ENCODE assay signal across 34 cellular contexts in the genomic region with DNA sequence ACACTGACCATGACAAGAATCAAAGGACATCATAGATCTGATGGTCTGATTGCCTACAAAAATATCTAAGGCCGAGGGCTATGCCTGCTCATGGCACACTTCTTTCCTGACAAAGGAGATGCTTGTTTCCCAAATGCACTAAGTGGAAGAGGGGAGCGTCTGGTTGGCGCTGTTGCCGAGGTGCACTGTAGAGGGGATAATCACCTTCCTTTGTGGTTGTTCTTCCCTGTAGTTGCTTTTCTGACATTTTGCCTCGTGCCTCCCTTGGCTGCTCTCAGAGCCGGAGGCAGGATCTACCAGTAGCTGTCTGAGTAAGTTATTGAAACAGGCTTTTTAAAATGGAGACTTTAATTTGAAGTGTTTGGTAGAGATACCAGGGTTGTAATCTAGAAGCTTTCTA.
"Had no signal": no experiment of that assay in that cellular context is flagged by ENCODE, and none has a peak within 500 bp of the region (broad histone marks: within the 10 kb centered on the region; RNA-seq: fewer than 3 reads in every experiment).

No MANE protein-coding gene starts in this region.

- H3K4me2 ChIP-seq: KMS-11 had no signal

- H3K9me3 ChIP-seq: MG63 had no signal

- H3K36me3 ChIP-seq: MG63 had no signal

- DNase-seq: Karpas-422, Kasumi-1, KG1, MG63, MM.1S, MV-4-11, NCI-H1048, NCI-H1092, NCI-H1092 treated with DMSO at 0.1 percent for 48 hours, NCI-H1105, NCI-H1417, NCI-H1417 treated with DMSO at 0.1 percent for 48 hours, NCI-H1436, NCI-H1436 treated with DMSO at 0.1 percent for 48 hours, NCI-H146, NCI-H1694, NCI-H1694 treated with DMSO at 0.1 percent for 48 hours, NCI-H187, NCI-H187 treated with DMSO at 0.1 percent for 48 hours, NCI-H1930, NCI-H2029, NCI-H2029 treated with DMSO at 0.1 percent for 48 hours, NCI-H2081, NCI-H2081 treated with DMSO at 0.1 percent for 48 hours, NCI-H2107, NCI-H2171, NCI-H2171 treated with DMSO at 0.1 percent for 48 hours, NCI-H2227 treated with DMSO at 0.1 percent for 48 hours, NCI-H226, NCI-H345, NCI-H446, NCI-H446 treated with DMSO at 0.1 percent for 48 hours, NCI-H510A had no signal

- H3K27me3 ChIP-seq: MG63 had no signal

- H3K9ac ChIP-seq: KMS-11 had no signal

- H3K4me3 ChIP-seq: MG63 had no signal

- H3K27ac ChIP-seq: KMS-11 had no signal
